36 cellular contexts compared by ENCODE assay signal in genomic region chr16:20923876-20924275, GRCh38.
"Had no signal": no experiment of that assay in that cellular context is flagged by ENCODE, and none has a peak within 500 bp of the region (broad histone marks: within the 10 kb centered on the region; RNA-seq: fewer than 3 reads in every experiment).

No MANE protein-coding gene starts in this region.

- H2AFZ ChIP-seq: PC-9 had no signal

- H3K4me3 Mint-ChIP-seq: activated B cell treated with CpG ODN at 0.5 μM for 24 hours; activated CD4-positive, alpha-beta memory T cell treated with anti-CD3 and anti-CD28 coated beads for 36 hours; activated naive CD4-positive, alpha-beta T cell treated with anti-CD3 and anti-CD28 coated beads, Interleukin-2, amount 10 ng/mL, durations not matched to agents 7 days and 5 days; activated naive CD8-positive, alpha-beta T cell treated with anti-CD3 and anti-CD28 coated beads, Interleukin-2, amount 10 ng/mL, durations not matched to agents 7 days and 5 days; IgD-negative memory B cell; T-cell had no signal

- H3K27ac Mint-ChIP-seq: activated B cell treated with CpG ODN at 0.5 μM for 24 hours; activated CD4-positive, alpha-beta memory T cell treated with anti-CD3 and anti-CD28 coated beads for 36 hours; activated naive CD4-positive, alpha-beta T cell treated with anti-CD3 and anti-CD28 coated beads, Interleukin-2, amount 10 ng/mL, durations not matched to agents 7 days and 5 days; activated naive CD8-positive, alpha-beta T cell treated with anti-CD3 and anti-CD28 coated beads, Interleukin-2, amount 10 ng/mL, durations not matched to agents 7 days and 5 days; activated T-helper 2 cell treated with anti-CD3 and anti-CD28 coated beads, Interferon-gamma antibody, Interleukin-2, Interleukin-4, amounts not matched to agents 10 μg/mL and 5 μg/mL and 100 μg/mL, durations not matched to agents 14 hours and 24 hours and 36 hours; IgD-negative memory B cell; T-cell had no signal

- H3K4me3 ChIP-seq: adrenal gland, body of pancreas, breast epithelium, MG63, PC-9 had no signal

- H3K4me1 Mint-ChIP-seq: activated naive CD4-positive, alpha-beta T cell treated with anti-CD3 and anti-CD28 coated beads, Interleukin-2, amount 10 ng/mL, durations not matched to agents 7 days and 5 days; T-cell had no signal

- H3K4me1 ChIP-seq: body of pancreas, breast epithelium had no signal

- H3K27ac ChIP-seq: adrenal gland, body of pancreas, breast epithelium, PC-9, RWPE1, VCaP had no signal

- H3K4me2 ChIP-seq: PC-9 had no signal

- H3K9me3 ChIP-seq: adrenal gland, body of pancreas, breast epithelium, MG63 had no signal

- H3K36me3 ChIP-seq: breast epithelium had no signal

- DNase-seq: activated B cell treated with CpG ODN at 0.5 μM for 24 hours; activated CD4-positive, alpha-beta memory T cell treated with anti-CD3 and anti-CD28 coated beads for 36 hours; activated CD4-positive, alpha-beta T cell treated with anti-CD3 and anti-CD28 coated beads for 4 hours; activated CD4-positive, alpha-beta T cell treated with anti-CD3 and anti-CD28 coated beads, Interleukin-2, amount 50 U/mL, for 1 hour; activated CD4-positive, CD25-positive, alpha-beta regulatory T cell treated with anti-CD3 and anti-CD28 coated beads, Interleukin-2, amount 50 U/mL, for 72 hours; activated CD8-positive, alpha-beta memory T cell treated with anti-CD3 and anti-CD28 coated beads, Interleukin-2, amount 50 U/mL, for 4 hours; activated naive CD4-positive, alpha-beta T cell treated with anti-CD3 and anti-CD28 coated beads, Interleukin-2, amount 10 ng/mL, durations not matched to agents 7 days and 5 days; activated naive CD8-positive, alpha-beta T cell treated with anti-CD3 and anti-CD28 coated beads, Interleukin-2, amount 10 ng/mL, durations not matched to agents 7 days and 5 days; activated T-cell treated with anti-CD3 and anti-CD28 coated beads for 4 hours; activated T-cell treated with anti-CD3 and anti-CD28 coated beads, Interleukin-2, amount 50 U/mL, for 48 hours; body of pancreas; Karpas-422; KBM-7; MG63; NCI-H1048; NCI-H1105 treated with DMSO at 0.1 percent for 48 hours; NCI-H1436; NCI-H1694 treated with DMSO at 0.1 percent for 48 hours; NCI-H2029 treated with DMSO at 0.1 percent for 48 hours; NCI-H2107; NCI-H2171; NCI-H446; NCI-H524; PC-9; SIG-M5; T-cell; T-helper 2 cell; T-helper 9 cell had no signal

- ATAC-seq: body of pancreas, Right ventricle myocardium inferior, SK-N-SH treated with all-trans-retinoic acid at 6 μM for 48 hours, T-cell had no signal

- H3K27me3 ChIP-seq: adrenal gland, body of pancreas, breast epithelium, MG63 had no signal

- H3K27me3 Mint-ChIP-seq: activated B cell treated with CpG ODN at 0.5 μM for 24 hours; activated CD4-positive, alpha-beta memory T cell treated with anti-CD3 and anti-CD28 coated beads for 36 hours; activated naive CD4-positive, alpha-beta T cell treated with anti-CD3 and anti-CD28 coated beads, Interleukin-2, amount 10 ng/mL, durations not matched to agents 7 days and 5 days; activated naive CD8-positive, alpha-beta T cell treated with anti-CD3 and anti-CD28 coated beads, Interleukin-2, amount 10 ng/mL, durations not matched to agents 7 days and 5 days; IgD-negative memory B cell; T-cell had no signal
